ENCODE assay signal across 25 cellular contexts in genomic region chr2:62512385-62512784, GRCh38.
"Had no signal": no experiment of that assay in that cellular context is flagged by ENCODE, and none has a peak within 500 bp of the region (broad histone marks: within the 10 kb centered on the region; RNA-seq: fewer than 3 reads in every experiment).

No MANE protein-coding gene starts in this region.

- H3K27ac ChIP-seq: stomach, suprapubic skin, testis, thoracic aorta, thyroid gland, tibial artery, tibial nerve, transverse colon, upper lobe of left lung, upper lobe of right lung, uterus, vagina had no signal

- H3K4me1 ChIP-seq: stomach, suprapubic skin, testis, thyroid gland, tibial artery, transverse colon, upper lobe of left lung, upper lobe of right lung, uterus, vagina had no signal

- H3K4me3 ChIP-seq: stomach, suprapubic skin, testis, thoracic aorta, thyroid gland, tibial artery, tibial nerve, transverse colon, upper lobe of left lung, upper lobe of right lung, uterus, vagina had no signal

- FAIRE-seq: urothelium cell line had no signal

- ATAC-seq: stimulated activated naive B cell treated with anti-CD40 and anti-IgM and Interleukin-4, amounts not matched to agents 10 μg/mL and 1 μg/mL and 100 μg/mL, for 72 hours; stimulated activated naive CD8-positive, alpha-beta T cell treated with anti-CD3 and anti-CD28 coated beads, Interleukin-15, Interleukin-2, amounts not matched to agents 100 U/mL and 50 U/mL, for 24 hours had no signal

- DNase-seq: stimulated activated CD4-positive, alpha-beta T cell treated with anti-CD3 and anti-CD28 coated beads, Interleukin-2, amount 100 ng/mL, for 48 hours; stimulated activated CD4-positive, alpha-beta T cell treated with anti-CD3 and anti-CD28 coated beads, Interleukin-4, amount 100 ng/mL, for 1 hour; stimulated activated CD4-positive, alpha-beta T cell treated with anti-CD3 and anti-CD28 coated beads, Interleukin-4, amount 100 ng/mL, for 24 hours; stimulated activated CD4-positive, alpha-beta T cell treated with anti-CD3 and anti-CD28 coated beads, Interleukin-4, amount 100 ng/mL, for 4 hours; stimulated activated CD8-positive, alpha-beta memory T cell treated with anti-CD3 and anti-CD28 coated beads, Interleukin-4, amount 100 ng/mL, for 48 hours; stimulated activated naive B cell treated with anti-CD40 and anti-IgM and Interleukin-4, amounts not matched to agents 10 μg/mL and 1 μg/mL and 100 μg/mL, for 72 hours; stimulated activated naive CD4-positive, alpha-beta T cell; stimulated activated naive CD4-positive, alpha-beta T cell treated with Interleukin-2 at 50 U/mL for 16 hours; stimulated activated naive CD8-positive, alpha-beta T cell treated with anti-CD3 and anti-CD28 coated beads, Interleukin-15, amount 100 ng/mL, for 72 hours; stimulated activated naive CD8-positive, alpha-beta T cell treated with anti-CD3 and anti-CD28 coated beads, Interleukin-15, Interleukin-2, amounts not matched to agents 100 U/mL and 50 U/mL, for 24 hours; stomach; substantia nigra; testis; thyroid gland; tibial artery; transverse colon; trophoblast cell; upper lobe of left lung; upper lobe of right lung; uterus had no signal

- H3K9me3 ChIP-seq: stomach, suprapubic skin, testis, thoracic aorta, thyroid gland, tibial nerve, transverse colon, upper lobe of left lung, upper lobe of right lung, uterus, vagina had no signal

- H3K36me3 ChIP-seq: stomach, suprapubic skin, thoracic aorta, thyroid gland, tibial artery, transverse colon, upper lobe of left lung, upper lobe of right lung, uterus, vagina had no signal

- H3K27me3 ChIP-seq: stomach, suprapubic skin, testis, thyroid gland, tibial artery, tibial nerve, transverse colon, upper lobe of left lung, upper lobe of right lung, uterus, vagina had no signal
